ENCODE assay signal across 8 cellular contexts in the genomic region with DNA sequence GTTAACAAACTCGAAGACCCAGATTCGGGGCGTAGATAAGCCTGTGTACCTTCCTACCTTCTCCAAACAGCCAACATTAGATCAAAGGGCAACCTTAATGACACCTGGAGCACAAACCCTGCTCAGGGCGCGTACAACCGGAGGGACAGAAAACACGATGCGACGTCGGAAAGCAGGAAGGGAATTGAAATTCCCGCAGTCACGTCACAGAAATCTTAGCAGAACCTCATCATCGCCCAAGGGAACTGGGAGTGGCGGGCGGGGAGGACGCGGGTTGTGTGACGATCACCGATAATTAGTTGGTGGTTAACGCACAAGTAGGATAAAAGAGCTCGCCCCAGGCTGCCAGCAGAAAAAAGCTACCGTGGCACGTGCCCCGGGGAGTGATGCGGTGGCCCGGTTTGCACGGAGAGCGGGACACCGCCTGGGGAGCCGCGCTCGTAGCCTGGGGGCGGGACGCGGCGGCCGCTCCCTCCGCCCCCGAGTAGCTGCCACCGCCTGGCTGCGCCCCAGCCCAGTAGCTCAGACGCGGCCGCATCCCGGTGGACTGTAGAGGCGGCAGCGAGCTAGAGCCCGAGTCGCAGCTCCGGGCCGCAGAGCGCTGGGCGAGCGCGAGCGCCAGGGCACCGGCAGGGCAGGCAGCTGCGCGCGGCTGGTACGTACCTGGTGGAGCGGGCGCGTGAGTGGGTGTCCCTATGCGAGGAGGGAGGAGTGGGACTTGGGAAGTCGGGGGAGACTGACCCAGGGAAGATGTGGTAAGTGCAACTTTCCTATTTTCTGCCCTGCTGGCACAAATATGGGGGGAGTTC. TPM values are rescaled to one million over a fixed set of nuclear protein-coding genes. Genes with fewer than 3 reads are reported as not detected.
DNase-seq lines count a peak whose midpoint lies in the region; ATAC-seq and TF ChIP-seq lines count a peak whose summit lies in the region.

TSS of gene PKIB (plus strand) at position 525 of the 809 bp plus-strand sequence. CDS start 107,390 bp downstream, outside the sequence.

- H3K9me3 Mint-ChIP-seq in activated naive CD4-positive, alpha-beta T cell treated with anti-CD3 and anti-CD28 coated beads for 36 hours = no peaks in the 10 kb centered on the region

- H3K36me3 Mint-ChIP-seq in activated naive CD4-positive, alpha-beta T cell treated with anti-CD3 and anti-CD28 coated beads for 36 hours (ENCODE audit: low read depth) = no peaks in the 10 kb centered on the region

- TF ChIP-seq EP300 in gastroesophageal sphincter (IDR thresholded peaks at IDR 0.05) = no peak
- TF ChIP-seq EP300 in neural cell (conservative IDR thresholded peaks at IDR 0.05; ENCODE audit: poor library complexity, severe bottlenecking) = no peak
- no peak for TF ChIP-seq EP300 in transverse colon (IDR thresholded peaks at IDR 0.05; ENCODE audit: low read depth)

- no peak for TF ChIP-seq POLR2A in IMR-90 (IDR thresholded peaks at IDR 0.05; ENCODE audit: low read depth, low read length)
- TF ChIP-seq POLR2A in gastroesophageal sphincter (IDR thresholded peaks at IDR 0.05) = no peak
- TF ChIP-seq POLR2A in transverse colon (IDR thresholded peaks at IDR 0.05) = peak; percentile 94

- no peak within 1 kb of the TSS for H3K56ac ChIP-seq in IMR-90 (ENCODE audit: extremely low read depth, insufficient read depth, low read length)

- H3K9me1 ChIP-seq in IMR-90 (ENCODE audit: insufficient read depth, low read length) = no peaks in the 10 kb centered on the region

- H2AK9ac ChIP-seq in IMR-90 (replicated peaks; ENCODE audit: low read depth, low read length, poor library complexity) = peak within 1 kb of the TSS; percentile 5

- no peaks in the 10 kb centered on the region for H3K79me1 ChIP-seq in IMR-90 (ENCODE audit: low read depth in 1 of 2, low read length in 2 of 2)

- H3K9me2 ChIP-seq in PC-9 (ENCODE audit: insufficient read depth) (no peaks in the 10 kb centered on the region), neural cell (ENCODE audit: insufficient read depth, low read length) (no peaks in the 10 kb centered on the region)

- H3F3A ChIP-seq in PC-9 (ENCODE audit: insufficient read depth, low read depth) (peaks cover 19% of the 10 kb centered on the region; the same call in 1 of the 2 replicates), neural cell (ENCODE audit: insufficient read depth, low read length, poor library complexity, severe bottlenecking) (no peaks in the 10 kb centered on the region)

- H4K8ac ChIP-seq in IMR-90 (ENCODE audit: low read depth in 2 of 2, low read length in 2 of 2) = no peak within 1 kb of the TSS

- peaks cover 18% of the 10 kb centered on the region for H3K27me3 ChIP-seq in IMR-90 (ENCODE audit: control insufficient read depth, insufficient read depth, low read length)
- H3K27me3 ChIP-seq in PC-9 (ENCODE audit: insufficient read depth, low read depth) = no peaks in the 10 kb centered on the region
- peaks cover 31% of the 10 kb centered on the region for H3K27me3 ChIP-seq in gastroesophageal sphincter
- H3K27me3 ChIP-seq in neural cell (ENCODE audit: insufficient read depth, low read depth, low read length) = peaks cover 35% of the 10 kb centered on the region
- peaks cover 19% of the 10 kb centered on the region for H3K27me3 ChIP-seq in transverse colon

- H3K27ac ChIP-seq in IMR-90 (ENCODE audit: insufficient read depth, low read length) = no peak within 1 kb of the TSS
- H3K27ac ChIP-seq in PC-9 = peak within 1 kb of the TSS; percentile 65
- peak within 1 kb of the TSS in 1 of 4 donors; percentile 20 for H3K27ac ChIP-seq in gastroesophageal sphincter
- H3K27ac ChIP-seq in neural cell (ENCODE audit: low read length) = no peak within 1 kb of the TSS
- peak within 1 kb of the TSS; percentile 73 to 87 (median 80) for H3K27ac ChIP-seq in transverse colon

- 0 out of 2 replicates have a peak within 1 kb of the TSS, but pooled peaks have one; percentile 16 for H3K23ac ChIP-seq in IMR-90 (ENCODE audit: low read depth, low read length)

- peaks cover 7% of the 10 kb centered on the region; the same call in 1 of the 2 replicates for H3K79me2 ChIP-seq in PC-9 (ENCODE audit: low read depth)
- no peaks in the 10 kb centered on the region for H3K79me2 ChIP-seq in neural cell (replicated peaks; ENCODE audit: insufficient read depth, low read length)

- no peak within 1 kb of the TSS; the same call in 1 of the 2 replicates for H3K14ac ChIP-seq in IMR-90 (replicated peaks; ENCODE audit: low read depth, low read length)

- H4K20me1 ChIP-seq in IMR-90 (ENCODE audit: insufficient read depth, low read length) (no peaks in the 10 kb centered on the region), PC-9 (ENCODE audit: insufficient read depth) (no peaks in the 10 kb centered on the region), neural cell (ENCODE audit: insufficient read depth) (no peaks in the 10 kb centered on the region)

- peak within 1 kb of the TSS; percentile 77 for H3K4me3 Mint-ChIP-seq in activated naive CD4-positive, alpha-beta T cell treated with anti-CD3 and anti-CD28 coated beads for 36 hours

- POLR2A ChIA-PET in IMR-90 (lab: Charles Lee; ENCODE audit: unreplicated experiment) (no interaction called here), PC-9 (lab: Charles Lee; ENCODE audit: unreplicated experiment) (interaction anchor here (0.7 kb wide), 1 partner anchor 219 kb away, joined by 3 read pairs; no protein-coding TSS in a partner anchor)

- WGBS in IMR-90 (ENCODE audit: extremely low coverage in 2 of 2, insufficient read length in 1 of 2), 2 experiments = 4% methylated on average over 16 of the region's 66 CpGs; no CpG with 5 or more reads in 1 of the 2 experiments
- 4 to 27% methylated on average over 3 to 23 of the region's 66 CpGs for WGBS in gastroesophageal sphincter (ENCODE audit: low coverage in 1 of 2), 2 donors
- WGBS in transverse colon (ENCODE audit: low coverage in 1 of 2), 2 donors = 1 to 2% methylated on average over 15 to 57 of the region's 66 CpGs

- no peak within 1 kb of the TSS for H3K4ac ChIP-seq in IMR-90 (ENCODE audit: low read depth, low read length)

- H3K36me3 ChIP-seq in IMR-90 (ENCODE audit: control insufficient read depth, insufficient read depth, low read length) = no peaks in the 10 kb centered on the region
- H3K36me3 ChIP-seq in PC-9 (ENCODE audit: low read depth) = no peaks in the 10 kb centered on the region
- no peaks in the 10 kb centered on the region for H3K36me3 ChIP-seq in gastroesophageal sphincter
- no peaks in the 10 kb centered on the region for H3K36me3 ChIP-seq in neural cell (ENCODE audit: insufficient read depth, low read length)
- H3K36me3 ChIP-seq in transverse colon = no peaks in the 10 kb centered on the region

- no TSS peak for BruUV-seq in IMR-90 (replicated peaks; lab: Mats Ljungman, UMichigan)
- BruUV-seq in PC-9 (replicated peaks; lab: Mats Ljungman, UMichigan) = no TSS peak

- no peaks in the 10 kb centered on the region for H3K9me3 ChIP-seq in IMR-90 (ENCODE audit: control insufficient read depth, insufficient read depth, low read length)
- H3K9me3 ChIP-seq in PC-9 (ENCODE audit: insufficient read depth, low read depth) = no peaks in the 10 kb centered on the region
- H3K9me3 ChIP-seq in gastroesophageal sphincter = no peaks in the 10 kb centered on the region
- no peaks in the 10 kb centered on the region for H3K9me3 ChIP-seq in neural cell (ENCODE audit: low read length)
- H3K9me3 ChIP-seq in transverse colon = no peaks in the 10 kb centered on the region

- peak within 1 kb of the TSS; percentile 51 for H3K9ac ChIP-seq in IMR-90 (ENCODE audit: low read depth, low read length)
- peak within 1 kb of the TSS; percentile 39 for H3K9ac ChIP-seq in neural cell (ENCODE audit: low read length)

- H3K4me1 Mint-ChIP-seq in activated naive CD4-positive, alpha-beta T cell treated with anti-CD3 and anti-CD28 coated beads for 36 hours (ENCODE audit: low read depth) = peaks cover 14% of the 10 kb centered on the region

- no peak within 1 kb of the TSS for H2BK15ac ChIP-seq in IMR-90 (ENCODE audit: low read depth, low read length)

- H3K18ac ChIP-seq in IMR-90 (ENCODE audit: low read depth, low read length) = no peak within 1 kb of the TSS

- CTCF ChIA-PET in IMR-90 (lab: Yijun Ruan, JAX) = interaction anchor here (1.0 kb wide), 1 partner anchor 10 kb away, joined by 4 read pairs; no protein-coding TSS in a partner anchor
- CTCF ChIA-PET in PC-9 (lab: Charles Lee) = interaction anchor here (0.6 to 1.4 kb wide), 6 partner anchors 11 to 225 kb away, joined by 3 to 6 read pairs (median 3); no protein-coding TSS in a partner anchor
- CTCF ChIA-PET in activated naive CD4-positive, alpha-beta T cell treated with anti-CD3 and anti-CD28 coated beads for 36 hours (lab: Charles Lee) = interaction anchor here (1.0 to 2.0 kb wide), 2 partner anchors 30 to 80 kb away, joined by 3 to 6 read pairs; no protein-coding TSS in a partner anchor

- intact Hi-C loops in IMR-90 (cut with micrococcal nuclease) (loop anchor here (2.0 kb wide), 1 partner anchor 117 kb away; no protein-coding TSS in a partner anchor), PC-9 (cut with micrococcal nuclease; ENCODE audit: unreplicated experiment) (loop anchor here (1.0 to 10.0 kb wide), 5 partner anchors 42 to 229 kb away; no protein-coding TSS in a partner anchor), transverse colon (cut with DNase I; ENCODE audit: low total_unique reads) (no loop called here)
- intact Hi-C loops in activated naive CD4-positive, alpha-beta T cell treated with anti-CD3 and anti-CD28 coated beads for 36 hours (cut with micrococcal nuclease) = loop anchor here (1.0 to 5.0 kb wide), 4 partner anchors 121 to 229 kb away; partner anchors contain the start of gene SERINC1

- no peak within 1 kb of the TSS for H2BK120ac ChIP-seq in IMR-90 (ENCODE audit: low read depth, low read length)

- TF ChIP-seq RAD21 in IMR-90 (IDR thresholded peaks at IDR 0.05; ENCODE audit: low read length) (peak; percentile 38), neural cell (conservative IDR thresholded peaks at IDR 0.05) (peak; percentile 34)

- H3K4me3 ChIP-seq in IMR-90 (ENCODE audit: insufficient read depth, low read depth, low read length) (peak within 1 kb of the TSS; percentile 77), PC-9 (peak within 1 kb of the TSS; percentile 87), gastroesophageal sphincter (peak within 1 kb of the TSS; percentile 46 to 54), neural cell (ENCODE audit: low read length) (peak within 1 kb of the TSS; percentile 69), transverse colon (peak within 1 kb of the TSS; percentile 24 to 57 (median 46))

- dilution Hi-C loops in IMR-90 (cut with HindIII; ENCODE audit: low sequenced_read_pairs, unreplicated experiment) = no loop called here

- H2BK20ac ChIP-seq in IMR-90 (ENCODE audit: low read depth, low read length) = no peak within 1 kb of the TSS

- ATAC-seq in GM21737 (IDR thresholded peaks at IDR 0.05; ENCODE audit: unreplicated experiment) (peak; percentile 93), IMR-90 (ENCODE audit: low read depth) (peak; percentile 99), gastroesophageal sphincter (peak; percentile 92)

- H2AK5ac ChIP-seq in IMR-90 (ENCODE audit: low read depth, low read length) = no peak within 1 kb of the TSS

- no peak within 1 kb of the TSS for H3K27ac Mint-ChIP-seq in activated naive CD4-positive, alpha-beta T cell treated with anti-CD3 and anti-CD28 coated beads for 36 hours

- H3K4me2 ChIP-seq in IMR-90 (ENCODE audit: low read depth, low read length) (peak within 1 kb of the TSS; percentile 99), PC-9 (peak within 1 kb of the TSS; percentile 86), neural cell (ENCODE audit: low read length) (peak within 1 kb of the TSS; percentile 49)

- in situ Hi-C loops in IMR-90 (cut with MboI; ENCODE audit: low sequenced_read_pairs) (no loop called here), transverse colon (cut with MboI; ENCODE audit: low pct_ligation_motif_present in 1 of 4, low pct_unique_long_range_greater_than_20kb in 1 of 4, low sequenced_read_pairs in 3 of 4) (no loop called here)

- peaks cover 31% of the 10 kb centered on the region for H3K27me3 Mint-ChIP-seq in activated naive CD4-positive, alpha-beta T cell treated with anti-CD3 and anti-CD28 coated beads for 36 hours (ENCODE audit: low read depth)

- TF ChIP-seq CTCF in IMR-90 (conservative IDR thresholded peaks at IDR 0.05; ENCODE audit: low read depth, low read length) = peak; percentile 39
- no peak; the same call in none of the 2 replicates for TF ChIP-seq CTCF in PC-9 (conservative IDR thresholded peaks at IDR 0.05)
- peak in 2 of 4 experiments; percentile 28 to 46 for TF ChIP-seq CTCF in gastroesophageal sphincter (IDR thresholded peaks at IDR 0.05)
- TF ChIP-seq CTCF in neural cell (IDR thresholded peaks at IDR 0.05; ENCODE audit: poor library complexity, severe bottlenecking) = peak; percentile 66
- peak in 1 of 5 experiments; percentile 22 for TF ChIP-seq CTCF in transverse colon (IDR thresholded peaks at IDR 0.05)

- H2AFZ ChIP-seq in IMR-90 (replicated peaks; ENCODE audit: low read length, poor library complexity) (peak within 1 kb of the TSS; percentile 90), PC-9 (peak within 1 kb of the TSS; percentile 98), neural cell (ENCODE audit: low read depth, low read length) (no peak within 1 kb of the TSS)

- peaks cover 7% of the 10 kb centered on the region; the same call in 1 of the 2 replicates for H3K4me1 ChIP-seq in IMR-90 (ENCODE audit: control insufficient read depth, insufficient read depth, low read length)
- H3K4me1 ChIP-seq in PC-9 (replicated peaks; ENCODE audit: insufficient read depth) = peaks cover 23% of the 10 kb centered on the region
- peaks cover 0 to 22% (median 8%) of the 10 kb centered on the region in 3 donors for H3K4me1 ChIP-seq in gastroesophageal sphincter
- peaks cover 0 to 23% (median 3%) of the 10 kb centered on the region in 4 donors for H3K4me1 ChIP-seq in transverse colon

- no peak within 1 kb of the TSS for H4K5ac ChIP-seq in IMR-90 (ENCODE audit: low read depth, low read length)

- H4K91ac ChIP-seq in IMR-90 (ENCODE audit: insufficient read depth, low read depth, low read length) = no peak within 1 kb of the TSS

- DNase-seq in Daoy (ENCODE audit: low read depth) (peak; percentile 90), IMR-90 (peak; percentile 51), PC-9 (peak; percentile 82 to 84), transverse colon (peak; percentile 86)
- peak; percentile 67 for DNase-seq in activated naive CD4-positive, alpha-beta T cell treated with anti-CD3 and anti-CD28 coated beads for 36 hours

- H2BK5ac ChIP-seq in IMR-90 (ENCODE audit: low read depth, low read length, poor library complexity, severe bottlenecking) = no peak within 1 kb of the TSS

RNA-seq across cellular contexts. Expression of gene PKIB, which starts in this region (rescaled TPM):
- 23.7 and 29.1 TPM in 2 replicates for total RNA-seq in Daoy (2014; rRNA removed; shearing (Covaris generic))
- total RNA-seq in IMR-90 (2012; rRNA removed) (12.2 and 13.1 TPM in 2 replicates), PC-9 (2021) (4.8 and 7.0 TPM in 2 replicates), gastroesophageal sphincter (1 to 10 TPM in 1 of 4 donors, under 1 TPM in 1, not detected in 2; 0.67 to 1.1 TPM), transverse colon (100 to 1,000 TPM in 2 of 4 donors, 10 to 100 TPM in 2; 45.2 to 163 (median 96.1) TPM)
- polyA plus RNA-seq in IMR-90 (2012; rRNA removed) (5.6 and 6.3 TPM in 2 replicates), neural cell (22.8 and 26.2 TPM in 2 replicates)
- 3.0 and 5.5 TPM in 2 replicates for polyA plus RNA-seq in IMR-90 (2012; cell fraction: cytosol; rRNA removed)
- polyA plus RNA-seq in IMR-90 (2012; cell fraction: nucleus; rRNA removed; ENCODE audit: low replicate concordance) = 1.1 and 3.8 TPM in 2 replicates
- total RNA-seq in activated naive CD4-positive, alpha-beta T cell treated with anti-CD3 and anti-CD28 coated beads for 36 hours = under 1 TPM in 1 of 2 experiments, not detected in 1; 0.67 TPM
- polyA minus RNA-seq in neural cell = 7.5 and 11.2 TPM in 2 replicates

Comparison
In these comparisons a context has a peak if more than half of its experiments do, and no peak if none do; other contexts are left out.
1. Peak in DNase-seq in activated naive CD4-positive, alpha-beta T cell treated with anti-CD3 and anti-CD28 coated beads for 36 hours; RNA of the gene not detected or under 1 TPM.
2. H3K27ac ChIP-seq: peak in PC-9 (single experiment) and transverse colon (4 of 4); none in IMR-90 (single experiment) and neural cell (single experiment).
3. H3K4me2 ChIP-seq: peak in every context shown above with its lines; median percentile 99 in IMR-90; 86 in PC-9; 49 in neural cell.
4. Peak in every context shown above with its lines, with median percentiles within 50 percentile points of each other: DNase-seq, ATAC-seq and H3K4me3 ChIP-seq.